ENCODE assay signal across 1 cellular context in genomic region chr1:171772312-171772711, GRCh38.
TF ChIP-seq lines count a peak whose summit lies in the region.

No MANE protein-coding gene starts in this region.

TF ChIP-seq in K562, 482 proteins besides CTCF, POLR2A, EP300 and RAD21:
- no peak for TF ChIP-seq ELK3 (CRISPR knock-in tag; IDR thresholded peaks at IDR 0.05)
- TF ChIP-seq ZC3H4 (CRISPR knock-in tag; IDR thresholded peaks at IDR 0.05; ENCODE audit: borderline replicate concordance) = no peak
- no peak for TF ChIP-seq SIN3B (IDR thresholded peaks at IDR 0.05; ENCODE audit: low read depth)
- TF ChIP-seq ZBTB26 (CRISPR knock-in tag; IDR thresholded peaks at IDR 0.05) = no peak
TF ChIP-seq in K562: peak in this region for 0.
